ENCODE assay signal across 8 cellular contexts in the genomic region with DNA sequence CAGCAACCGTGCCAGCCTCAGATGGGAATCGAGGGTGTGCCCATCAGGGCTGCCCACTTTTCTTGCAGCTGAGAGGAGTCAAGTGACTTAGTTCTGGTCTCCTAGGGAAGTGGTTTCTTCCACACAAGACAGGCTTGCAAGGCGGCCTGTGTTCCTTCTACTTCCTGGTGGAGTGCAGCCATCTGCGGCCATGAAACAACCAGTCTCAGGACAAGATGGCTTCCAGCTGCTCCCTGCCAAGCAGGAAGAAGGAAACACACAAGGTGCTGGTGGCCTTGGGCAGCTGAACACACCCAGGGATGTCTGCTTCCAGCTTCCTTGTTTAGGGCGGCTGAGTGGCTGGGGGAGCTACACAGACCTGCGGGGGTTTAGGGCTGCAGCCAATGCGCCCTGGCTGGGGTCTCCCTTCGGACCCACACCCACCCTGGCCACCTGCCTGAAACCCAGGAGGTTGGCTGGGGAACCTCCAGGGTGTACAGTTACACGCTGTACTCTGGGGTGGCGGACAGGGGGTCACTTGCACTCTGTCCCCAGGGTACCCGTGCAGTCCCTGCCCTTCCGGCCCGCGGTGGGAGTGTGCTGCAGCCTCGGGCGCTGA. TPM values are rescaled to one million over a fixed set of nuclear protein-coding genes. Genes with fewer than 3 reads are reported as not detected.
A peak's percentile ranks its signal among the peaks of the same experiment; 100 is the strongest.
DNase-seq lines count a peak whose midpoint lies in the region; ATAC-seq, FAIRE-seq and TF ChIP-seq lines count a peak whose summit lies in the region.

No MANE protein-coding gene starts in this region.

- H3K36me3 Mint-ChIP-seq in activated T-cell treated with anti-CD3 and anti-CD28 coated beads, Interleukin-2, amount 50 U/mL, for 72 hours (ENCODE audit: insufficient read depth in 2 of 2), result no peaks in the 10 kb centered on the region
- peaks cover 6% of the 10 kb centered on the region for H3K36me3 Mint-ChIP-seq in stimulated activated memory B cell treated with anti-CD40 and anti-IgM and Interleukin-4, amounts not matched to agents 10 μg/mL and 1 μg/mL and 100 μg/mL, for 72 hours

- peaks cover 18% of the 10 kb centered on the region for H3K4me1 Mint-ChIP-seq in activated T-cell treated with anti-CD3 and anti-CD28 coated beads, Interleukin-2, amount 50 U/mL, for 72 hours (ENCODE audit: low read depth)
- H3K4me1 Mint-ChIP-seq in stimulated activated memory B cell treated with anti-CD40 and anti-IgM and Interleukin-4, amounts not matched to agents 10 μg/mL and 1 μg/mL and 100 μg/mL, for 72 hours, result peaks cover 60% of the 10 kb centered on the region

- H3K79me2 ChIP-seq in keratinocyte (ENCODE audit: control insufficient read depth, insufficient read depth, low read length), result no peaks in the 10 kb centered on the region

- H3K4me2 ChIP-seq in keratinocyte (ENCODE audit: control insufficient read depth, extremely low read depth, insufficient read depth, low read depth, low read length), result peak overlapping the region; percentile 53

- DNase-seq in activated T-cell treated with anti-CD3 and anti-CD28 coated beads, Interleukin-2, amount 50 U/mL, for 72 hours, result no peak
- DNase-seq in activated T-cell treated with anti-CD3 and anti-CD28 coated beads for 4 hours (no peak), adipocyte (ENCODE audit: low read depth) (no peak), keratinocyte (ENCODE audit: low read depth, low spot score) (no peak), amniotic stem cell (lab: John Stamatoyannopoulos, UW) (no peak), SKM-1 (lab: John Stamatoyannopoulos, UW; ENCODE audit: unreplicated experiment) (no peak)

- H3K36me3 ChIP-seq in adipocyte (ENCODE audit: control insufficient read depth, insufficient read depth, low read length, severe bottlenecking), result no peaks in the 10 kb centered on the region
- no peaks in the 10 kb centered on the region for H3K36me3 ChIP-seq in keratinocyte (ENCODE audit: control insufficient read depth in 2 of 2, extremely low read depth in 1 of 2, insufficient read depth in 2 of 2, low read length in 2 of 2)

- H3K27me3 ChIP-seq in adipocyte (replicated peaks; ENCODE audit: control insufficient read depth, insufficient read depth, low read length) (no peaks in the 10 kb centered on the region), keratinocyte (ENCODE audit: control insufficient read depth, extremely low read depth, insufficient read depth, low read length) (no peaks in the 10 kb centered on the region)

- H4K20me1 ChIP-seq in keratinocyte (ENCODE audit: control insufficient read depth, extremely low read depth, insufficient read depth, low read length), result no peaks in the 10 kb centered on the region

- peak in 1 of 2 donors; percentile 12 for ATAC-seq in activated T-cell treated with anti-CD3 and anti-CD28 coated beads, Interleukin-2, amount 50 U/mL, for 72 hours (replicated peaks in 1 of 2)
- peak; percentile 36 for ATAC-seq in HG03439 (IDR thresholded peaks at IDR 0.05; ENCODE audit: unreplicated experiment)
- peak; percentile 59 for ATAC-seq in stimulated activated memory B cell treated with anti-CD40 and anti-IgM and Interleukin-4, amounts not matched to agents 10 μg/mL and 1 μg/mL and 100 μg/mL, for 72 hours

- H3K4me3 ChIP-seq in adipocyte (ENCODE audit: low read length), result peak overlapping the region; percentile 86
- H3K4me3 ChIP-seq in keratinocyte (ENCODE audit: control insufficient read depth in 2 of 3, extremely low read depth in 1 of 3, insufficient read depth in 2 of 3, low read depth in 1 of 3, low read length in 3 of 3), result peak overlapping the region; percentile 58 to 74 (median 71)

- H3K27ac Mint-ChIP-seq in activated T-cell treated with anti-CD3 and anti-CD28 coated beads, Interleukin-2, amount 50 U/mL, for 72 hours, result no peak overlapping the region
- peak overlapping the region; percentile 84 for H3K27ac Mint-ChIP-seq in stimulated activated memory B cell treated with anti-CD40 and anti-IgM and Interleukin-4, amounts not matched to agents 10 μg/mL and 1 μg/mL and 100 μg/mL, for 72 hours

- FAIRE-seq in keratinocyte (lab: Jason Lieb, UNC), result no peak

- peaks cover 9% of the 10 kb centered on the region for H3K27me3 Mint-ChIP-seq in activated T-cell treated with anti-CD3 and anti-CD28 coated beads, Interleukin-2, amount 50 U/mL, for 72 hours (ENCODE audit: low read depth)
- H3K27me3 Mint-ChIP-seq in stimulated activated memory B cell treated with anti-CD40 and anti-IgM and Interleukin-4, amounts not matched to agents 10 μg/mL and 1 μg/mL and 100 μg/mL, for 72 hours, result no peaks in the 10 kb centered on the region

- H3K4me1 ChIP-seq in adipocyte (ENCODE audit: control insufficient read depth, insufficient read depth, low read length), result peaks cover 30% of the 10 kb centered on the region
- H3K4me1 ChIP-seq in keratinocyte (ENCODE audit: control insufficient read depth, extremely low read depth, insufficient read depth, low read length), result peaks cover 3% of the 10 kb centered on the region

- H3K9ac ChIP-seq in adipocyte (ENCODE audit: low read length), result peak overlapping the region; percentile 87
- H3K9ac ChIP-seq in keratinocyte (ENCODE audit: control insufficient read depth, extremely low read depth, insufficient read depth, low read length), result peak overlapping the region; percentile 15

- H3K9me3 ChIP-seq in adipocyte (ENCODE audit: control insufficient read depth, low read length) (no peaks in the 10 kb centered on the region), keratinocyte (ENCODE audit: control insufficient read depth, low read depth, low read length) (no peaks in the 10 kb centered on the region)

- H2AFZ ChIP-seq in keratinocyte (ENCODE audit: control insufficient read depth, low read length), result peak overlapping the region; percentile 84

- H3K9me3 Mint-ChIP-seq in activated T-cell treated with anti-CD3 and anti-CD28 coated beads, Interleukin-2, amount 50 U/mL, for 72 hours, result no peaks in the 10 kb centered on the region
- no peaks in the 10 kb centered on the region for H3K9me3 Mint-ChIP-seq in stimulated activated memory B cell treated with anti-CD40 and anti-IgM and Interleukin-4, amounts not matched to agents 10 μg/mL and 1 μg/mL and 100 μg/mL, for 72 hours

- H3K27ac ChIP-seq in keratinocyte (ENCODE audit: control insufficient read depth, insufficient read depth, low read length), result no peak overlapping the region

- H3K4me3 Mint-ChIP-seq in activated T-cell treated with anti-CD3 and anti-CD28 coated beads, Interleukin-2, amount 50 U/mL, for 72 hours, result peak overlapping the region; percentile 90 to 96
- peak overlapping the region; percentile 93 for H3K4me3 Mint-ChIP-seq in stimulated activated memory B cell treated with anti-CD40 and anti-IgM and Interleukin-4, amounts not matched to agents 10 μg/mL and 1 μg/mL and 100 μg/mL, for 72 hours

- dilution Hi-C loops in keratinocyte (cut with MboI; ENCODE audit: extremely low pct_ligation_motif_present, low sequenced_read_pairs), result no loop called here

- H3K9me1 ChIP-seq in keratinocyte (ENCODE audit: control insufficient read depth, extremely low read depth, insufficient read depth, low read length), result no peaks in the 10 kb centered on the region

- TF ChIP-seq CTCF in keratinocyte (optimal IDR thresholded peaks at IDR 0.05 in 1 of 3, IDR thresholded peaks at IDR 0.05 in 1 of 3, conservative IDR thresholded peaks at IDR 0.05 in 1 of 3; ENCODE audit: extremely low read depth in 1 of 3, insufficient read depth in 2 of 3, low read length in 3 of 3), result no peak

RNA-seq across cellular contexts. Expression of gene PTPN18, which starts 34.7 kb away (rescaled TPM):
- 10 to 100 TPM; 48.8 to 50.7 TPM for total RNA-seq in activated T-cell treated with anti-CD3 and anti-CD28 coated beads, Interleukin-2, amount 50 U/mL, for 72 hours
- polyA plus RNA-seq in keratinocyte, result 8.7 to 13.5 TPM (median 9.6 TPM) in 3 replicates
- polyA plus RNA-seq in keratinocyte (2011; ENCODE audit: low read depth), result 4.5 TPM
- 6.4 and 7.1 TPM in 2 replicates for polyA plus RNA-seq in keratinocyte (2011; cell fraction: cytosol; rRNA removed)
- 22.7 and 29.3 TPM in 2 replicates for polyA plus RNA-seq in keratinocyte (2011; cell fraction: nucleus; rRNA removed)
- 5.8 and 9.7 TPM in 2 replicates for polyA plus RNA-seq in keratinocyte (2012; ENCODE audit: low replicate concordance)
- polyA minus RNA-seq in keratinocyte, result 6.3 to 47.6 TPM (median 21.6 TPM) in 3 replicates
- polyA minus RNA-seq in keratinocyte (2011; cell fraction: cytosol; rRNA and poly(A)+ RNA removed), result 3.3 TPM
- polyA minus RNA-seq in keratinocyte (2011; cell fraction: nucleus; rRNA and poly(A)+ RNA removed), result 7.8 and 11.4 TPM in 2 replicates

RNA-seq across cellular contexts. Expression of gene IMP4, which starts 47.9 kb away (rescaled TPM):
- total RNA-seq in activated T-cell treated with anti-CD3 and anti-CD28 coated beads, Interleukin-2, amount 50 U/mL, for 72 hours, result 10 to 100 TPM; 77.4 to 95.4 TPM
- polyA plus RNA-seq in keratinocyte, result 75.8 to 127 TPM (median 111 TPM) in 3 replicates
- polyA plus RNA-seq in keratinocyte (2011; ENCODE audit: low read depth), result 54.9 TPM
- polyA plus RNA-seq in keratinocyte (2011; cell fraction: cytosol; rRNA removed), result 82.3 and 145 TPM in 2 replicates
- polyA plus RNA-seq in keratinocyte (2011; cell fraction: nucleus; rRNA removed), result 100 and 122 TPM in 2 replicates
- polyA plus RNA-seq in keratinocyte (2012; ENCODE audit: low replicate concordance), result 92.9 and 149 TPM in 2 replicates
- polyA minus RNA-seq in keratinocyte, result 71.5 to 192 TPM (median 83.7 TPM) in 3 replicates
- 117 TPM for polyA minus RNA-seq in keratinocyte (2011; cell fraction: cytosol; rRNA and poly(A)+ RNA removed)
- 26.3 and 30.4 TPM in 2 replicates for polyA minus RNA-seq in keratinocyte (2011; cell fraction: nucleus; rRNA and poly(A)+ RNA removed)
